In genomic region chr4:173466101-173466500, GRCh38 we compare ENCODE assay signal across 21 cellular contexts.
"Had no signal": no experiment of that assay in that cellular context is flagged by ENCODE, and none has a peak within 500 bp of the region (broad histone marks: within the 10 kb centered on the region; RNA-seq: fewer than 3 reads in every experiment).

No MANE protein-coding gene starts in this region.

- H3K27me3 ChIP-seq: heart right ventricle, neural progenitor cell, thyroid gland, upper lobe of right lung had no signal

- H3K4me1 Mint-ChIP-seq: activated naive CD8-positive, alpha-beta T cell treated with anti-CD3 and anti-CD28 coated beads, Interleukin-2, amount 10 ng/mL, durations not matched to agents 7 days and 5 days; naive thymus-derived CD4-positive, alpha-beta T cell; neural progenitor cell had no signal

- ATAC-seq: effector memory CD8-positive, alpha-beta T cell; esophagus mucosa; heart right ventricle; left colon; mucosa of descending colon; naive thymus-derived CD4-positive, alpha-beta T cell; sciatic nerve; upper lobe of right lung had no signal

- DNase-seq: activated CD4-positive, alpha-beta memory T cell treated with anti-CD3 and anti-CD28 coated beads for 36 hours; activated CD4-positive, alpha-beta T cell treated with anti-CD3 and anti-CD28 coated beads for 48 hours; activated naive CD4-positive, alpha-beta T cell treated with Interleukin-2 at 50 U/mL for 16 hours; activated naive CD8-positive, alpha-beta T cell treated with anti-CD3 and anti-CD28 coated beads, Interleukin-2, amount 10 ng/mL, durations not matched to agents 7 days and 5 days; activated T-cell treated with anti-CD3 and anti-CD28 coated beads, Interleukin-2, amount 50 U/mL, for 48 hours; anterior cingulate cortex; central memory CD4-positive, alpha-beta T cell; effector memory CD8-positive, alpha-beta T cell; heart right ventricle; left colon; mesenchymal stem cell; mucosa of descending colon; naive thymus-derived CD4-positive, alpha-beta T cell; stimulated activated CD4-positive, alpha-beta T cell treated with anti-CD3 and anti-CD28 coated beads, Interleukin-4, amount 100 ng/mL, for 1 hour; stimulated activated naive CD4-positive, alpha-beta T cell treated with Interleukin-2 at 50 U/mL for 16 hours; thyroid gland; upper lobe of right lung had no signal

- H3K27me3 Mint-ChIP-seq: activated CD4-positive, alpha-beta memory T cell treated with anti-CD3 and anti-CD28 coated beads for 36 hours had no signal

- H3K36me3 ChIP-seq: heart right ventricle, neural progenitor cell, thyroid gland, upper lobe of right lung had no signal

- H3K9me3 ChIP-seq: heart right ventricle, mucosa of descending colon, thyroid gland, upper lobe of right lung had no signal

- H3K4me2 ChIP-seq: neural progenitor cell had no signal

- H3K4me1 ChIP-seq: upper lobe of right lung had no signal

- H3K9ac ChIP-seq: neural progenitor cell had no signal

- H3K9me3 Mint-ChIP-seq: activated CD4-positive, alpha-beta memory T cell treated with anti-CD3 and anti-CD28 coated beads for 36 hours; activated naive CD8-positive, alpha-beta T cell treated with anti-CD3 and anti-CD28 coated beads, Interleukin-2, amount 10 ng/mL, durations not matched to agents 7 days and 5 days; effector memory CD8-positive, alpha-beta T cell; naive thymus-derived CD4-positive, alpha-beta T cell; neural progenitor cell; T-helper 1 cell treated with Interleukin-12 subunit alpha and Interleukin-12 subunit beta and Interleukin-4 antibody, amounts not matched to agents 30 μg/mL and 1 μg/mL, for 36 hours had no signal

- H3K27ac Mint-ChIP-seq: activated CD4-positive, alpha-beta memory T cell treated with anti-CD3 and anti-CD28 coated beads for 36 hours; activated naive CD8-positive, alpha-beta T cell treated with anti-CD3 and anti-CD28 coated beads, Interleukin-2, amount 10 ng/mL, durations not matched to agents 7 days and 5 days; effector memory CD8-positive, alpha-beta T cell; naive thymus-derived CD4-positive, alpha-beta T cell; neural progenitor cell; T-helper 1 cell treated with Interleukin-12 subunit alpha and Interleukin-12 subunit beta and Interleukin-4 antibody, amounts not matched to agents 30 μg/mL and 1 μg/mL, for 36 hours had no signal

- H2AFZ ChIP-seq: neural progenitor cell had no signal

- H3K4me3 Mint-ChIP-seq: activated CD4-positive, alpha-beta memory T cell treated with anti-CD3 and anti-CD28 coated beads for 36 hours; activated naive CD8-positive, alpha-beta T cell treated with anti-CD3 and anti-CD28 coated beads, Interleukin-2, amount 10 ng/mL, durations not matched to agents 7 days and 5 days; effector memory CD8-positive, alpha-beta T cell; naive thymus-derived CD4-positive, alpha-beta T cell; neural progenitor cell; T-helper 1 cell treated with Interleukin-12 subunit alpha and Interleukin-12 subunit beta and Interleukin-4 antibody, amounts not matched to agents 30 μg/mL and 1 μg/mL, for 36 hours had no signal

- H3K4me3 ChIP-seq: heart right ventricle, mucosa of descending colon, neural progenitor cell, thyroid gland, upper lobe of right lung had no signal

- H3K27ac ChIP-seq: heart right ventricle, neural progenitor cell, thyroid gland, upper lobe of right lung had no signal

- H3K36me3 Mint-ChIP-seq: activated CD4-positive, alpha-beta memory T cell treated with anti-CD3 and anti-CD28 coated beads for 36 hours; activated naive CD8-positive, alpha-beta T cell treated with anti-CD3 and anti-CD28 coated beads, Interleukin-2, amount 10 ng/mL, durations not matched to agents 7 days and 5 days; neural progenitor cell had no signal
